Comparison of ENCODE assay signal across 28 cellular contexts in the genomic region with DNA sequence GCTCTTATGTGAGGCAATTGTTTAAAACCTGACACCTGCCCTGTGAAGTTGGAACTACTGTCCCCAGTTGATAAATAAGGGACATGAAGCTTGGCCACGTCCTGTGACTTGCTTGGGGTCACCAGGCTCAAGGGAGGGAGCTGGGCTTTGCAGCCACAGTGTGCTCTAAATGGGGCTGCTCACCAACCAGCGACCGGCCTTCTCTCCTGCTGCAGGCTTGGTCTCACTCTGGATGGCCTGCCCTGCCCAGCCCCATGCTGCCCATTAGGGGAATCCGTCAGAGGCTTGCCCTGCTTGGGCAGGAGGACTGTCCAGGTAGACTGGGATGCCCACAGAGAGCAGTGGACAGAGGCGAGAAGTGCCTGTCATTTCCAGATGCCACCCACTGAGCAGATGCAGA. TPM values are rescaled to one million over a fixed set of nuclear protein-coding genes. Genes with fewer than 3 reads are reported as not detected.
DNase-seq lines count a peak whose midpoint lies in the region; ATAC-seq and TF ChIP-seq lines count a peak whose summit lies in the region.
"Had no signal": no experiment of that assay in that cellular context is flagged by ENCODE, and none has a peak within 500 bp of the region (broad histone marks: within the 10 kb centered on the region; RNA-seq: fewer than 3 reads in every experiment).

No MANE protein-coding gene starts in this region.

- no peak for DNase-seq in activated T-cell treated with anti-CD3 and anti-CD28 coated beads, Interleukin-2, amount 50 U/mL, for 72 hours
- DNase-seq in activated T-cell treated with anti-CD3 and anti-CD28 coated beads for 4 hours (no peak), sigmoid colon (peak; percentile 55), smooth muscle cell (lab: John Stamatoyannopoulos, UW; ENCODE audit: unreplicated experiment) (no peak), germinal center (ENCODE audit: low spot score) (no peak)
- DNase-seq in central memory CD8-positive, alpha-beta T cell (ENCODE audit: low spot score in 2 of 2) = no peak
- DNase-seq: ACHN; activated CD4-positive, alpha-beta T cell treated with anti-CD3 and anti-CD28 coated beads for 1 hour; activated CD8-positive, alpha-beta memory T cell treated with anti-CD3 and anti-CD28 coated beads, Interleukin-2, amount 50 U/mL, for 48 hours; activated gamma-delta T cell; adrenal gland; DMS 273 treated with DMSO at 0.1 percent for 48 hours; heart left ventricle; mesenchymal stem cell; NCI-H446 treated with DMSO at 0.1 percent for 48 hours; OCI-M1; SHP77 treated with DMSO at 0.1 percent for 48 hours; small intestine; testis had no signal

- no peak for TF ChIP-seq POLR2A in sigmoid colon (IDR thresholded peaks at IDR 0.05)

- H2AFZ ChIP-seq in smooth muscle cell (ENCODE audit: low read depth) = no peak overlapping the region

- TF ChIP-seq CTCF in sigmoid colon (IDR thresholded peaks at IDR 0.05) (no peak), smooth muscle cell (IDR thresholded peaks at IDR 0.05; ENCODE audit: borderline replicate concordance, insufficient read depth, poor library complexity, severe bottlenecking) (no peak)

- peak overlapping the region; percentile 92 to 95 for H3K4me3 Mint-ChIP-seq in activated T-cell treated with anti-CD3 and anti-CD28 coated beads, Interleukin-2, amount 50 U/mL, for 72 hours
- peak overlapping the region in 2 of 4 donors; percentile 39 to 68 for H3K4me3 Mint-ChIP-seq in IgD-negative memory B cell
- H3K4me3 Mint-ChIP-seq in central memory CD8-positive, alpha-beta T cell = peak overlapping the region; percentile 89

- no peak for ATAC-seq in activated T-cell treated with anti-CD3 and anti-CD28 coated beads, Interleukin-2, amount 50 U/mL, for 72 hours (replicated peaks in 1 of 2)
- no peak for ATAC-seq in central memory CD8-positive, alpha-beta T cell (replicated peaks; ENCODE audit: extremely low read depth, poor library complexity, severe bottlenecking)
- ATAC-seq in HG03442 (IDR thresholded peaks at IDR 0.05; ENCODE audit: unreplicated experiment) = no peak
- ATAC-seq: heart left ventricle had no signal

- H3K4me3 ChIP-seq in sigmoid colon (no peak overlapping the region), smooth muscle cell (no peak overlapping the region)
- H3K4me3 ChIP-seq: vagina had no signal

- no peak overlapping the region for H3K27ac Mint-ChIP-seq in activated T-cell treated with anti-CD3 and anti-CD28 coated beads, Interleukin-2, amount 50 U/mL, for 72 hours
- peak overlapping the region in 2 of 3 donors; percentile 39 to 97 for H3K27ac Mint-ChIP-seq in IgD-negative memory B cell
- no peak overlapping the region for H3K27ac Mint-ChIP-seq in central memory CD8-positive, alpha-beta T cell (ENCODE audit: low read depth)

- no peaks in the 10 kb centered on the region for H3K79me2 ChIP-seq in smooth muscle cell (ENCODE audit: low read depth)

- H3F3A ChIP-seq in smooth muscle cell (ENCODE audit: low read depth) = no peaks in the 10 kb centered on the region

- H3K4me1 Mint-ChIP-seq in activated T-cell treated with anti-CD3 and anti-CD28 coated beads, Interleukin-2, amount 50 U/mL, for 72 hours (ENCODE audit: low read depth) = peaks cover 19% of the 10 kb centered on the region
- H3K4me1 Mint-ChIP-seq in IgD-negative memory B cell = peaks cover 14 to 19% (median 18%) of the 10 kb centered on the region in 3 donors
- H3K4me1 Mint-ChIP-seq in central memory CD8-positive, alpha-beta T cell = peaks cover 8% of the 10 kb centered on the region

- no peaks in the 10 kb centered on the region for H3K36me3 Mint-ChIP-seq in activated T-cell treated with anti-CD3 and anti-CD28 coated beads, Interleukin-2, amount 50 U/mL, for 72 hours (ENCODE audit: insufficient read depth in 2 of 2)
- no peaks in the 10 kb centered on the region for H3K36me3 Mint-ChIP-seq in IgD-negative memory B cell
- peaks cover 10% of the 10 kb centered on the region for H3K36me3 Mint-ChIP-seq in central memory CD8-positive, alpha-beta T cell (ENCODE audit: insufficient read depth)
- H3K36me3 Mint-ChIP-seq: brain had no signal

- H3K9me3 Mint-ChIP-seq in activated T-cell treated with anti-CD3 and anti-CD28 coated beads, Interleukin-2, amount 50 U/mL, for 72 hours = no peaks in the 10 kb centered on the region
- H3K9me3 Mint-ChIP-seq in IgD-negative memory B cell = no peaks in the 10 kb centered on the region
- no peaks in the 10 kb centered on the region for H3K9me3 Mint-ChIP-seq in central memory CD8-positive, alpha-beta T cell
- H3K9me3 Mint-ChIP-seq: brain had no signal

- peaks cover 0 to 19% (median 16%) of the 10 kb centered on the region in 4 donors for H3K4me1 ChIP-seq in sigmoid colon
- peaks cover 5% of the 10 kb centered on the region for H3K4me1 ChIP-seq in smooth muscle cell (ENCODE audit: low read depth)

- no peaks in the 10 kb centered on the region for H3K9me3 ChIP-seq in sigmoid colon
- no peaks in the 10 kb centered on the region for H3K9me3 ChIP-seq in smooth muscle cell (replicated peaks; ENCODE audit: low read depth)
- H3K9me3 ChIP-seq: adrenal gland, heart left ventricle, testis, vagina had no signal

- no peak overlapping the region for H3K4me2 ChIP-seq in smooth muscle cell

- H3K27me3 ChIP-seq in sigmoid colon (no peaks in the 10 kb centered on the region), smooth muscle cell (ENCODE audit: low read depth) (no peaks in the 10 kb centered on the region)
- H3K27me3 ChIP-seq: adrenal gland, heart left ventricle, testis, vagina had no signal

- 84 to 89% methylated on average over 5 of the region's 5 CpGs for WGBS in sigmoid colon, 2 donors
- WGBS in smooth muscle cell (ENCODE audit: low lambda C conversion rate) = 85% methylated on average over 5 of the region's 5 CpGs

- intact Hi-C loops in sigmoid colon (cut with DNase I) = loop anchor here (10.0 kb wide), 1 partner anchor 484 kb away; a partner anchor contains a TSS

- H3K27ac ChIP-seq in sigmoid colon = no peak overlapping the region
- no peak overlapping the region for H3K27ac ChIP-seq in smooth muscle cell (ENCODE audit: low read depth)
- H3K27ac ChIP-seq: adrenal gland, epithelial cell of prostate, heart left ventricle, testis, vagina had no signal

- H3K27me3 Mint-ChIP-seq in activated T-cell treated with anti-CD3 and anti-CD28 coated beads, Interleukin-2, amount 50 U/mL, for 72 hours (ENCODE audit: low read depth) = no peaks in the 10 kb centered on the region
- H3K27me3 Mint-ChIP-seq in IgD-negative memory B cell = no peaks in the 10 kb centered on the region
- no peaks in the 10 kb centered on the region for H3K27me3 Mint-ChIP-seq in central memory CD8-positive, alpha-beta T cell

- TF ChIP-seq EP300 in sigmoid colon (IDR thresholded peaks at IDR 0.05) = no peak

- no peaks in the 10 kb centered on the region for H4K20me1 ChIP-seq in smooth muscle cell (ENCODE audit: low read depth)

- no peak overlapping the region for H3K9ac ChIP-seq in smooth muscle cell (ENCODE audit: low read depth)

- no peaks in the 10 kb centered on the region for H3K36me3 ChIP-seq in sigmoid colon
- no peaks in the 10 kb centered on the region for H3K36me3 ChIP-seq in smooth muscle cell (ENCODE audit: low read depth)
- H3K36me3 ChIP-seq: adrenal gland, vagina had no signal

RNA-seq across cellular contexts. Expression of a gene that starts 1.3 kb away (rescaled TPM):
- total RNA-seq in activated T-cell treated with anti-CD3 and anti-CD28 coated beads, Interleukin-2, amount 50 U/mL, for 72 hours = 10 to 100 TPM; 15.7 to 16.8 TPM
- polyA plus RNA-seq in IgD-negative memory B cell (12.3 TPM), sigmoid colon (10 to 100 TPM; 16.8 to 22.2 (median 20.1) TPM), smooth muscle cell (15.3 and 16.3 TPM in 2 replicates)
- total RNA-seq in sigmoid colon (10 to 100 TPM in 2 of 4 donors, 1 to 10 TPM in 2; 2.8 to 15.0 (median 10.7) TPM), smooth muscle cell (7.6 and 102 TPM in 2 replicates)

RNA-seq across cellular contexts. Expression of a gene that starts 20.9 kb away (rescaled TPM):
- total RNA-seq in activated T-cell treated with anti-CD3 and anti-CD28 coated beads, Interleukin-2, amount 50 U/mL, for 72 hours = under 1 TPM in 1 of 2 donors, not detected in 1; 0.69 TPM
- polyA plus RNA-seq in IgD-negative memory B cell (not detected), sigmoid colon (1 to 10 TPM in 1 of 3 donors, under 1 TPM in 2; 0.42 to 1.2 (median 0.69) TPM), smooth muscle cell (0.83 TPM in 1 of 2 replicates, not detected in the other)
- total RNA-seq in sigmoid colon (1 to 10 TPM in 2 of 4 donors, under 1 TPM in 1, not detected in 1; 0.71 to 1.4 (median 1.1) TPM), smooth muscle cell (1.0 TPM in 1 of 2 replicates, not detected in the other)
- total RNA-seq: chondrocyte, M059J, myocyte, renal cortical epithelial cell, vagina had no signal
- polyA plus RNA-seq: heart left ventricle had no signal

RNA-seq across cellular contexts. Expression of a gene that starts 30.1 kb away (rescaled TPM):
- total RNA-seq in activated T-cell treated with anti-CD3 and anti-CD28 coated beads, Interleukin-2, amount 50 U/mL, for 72 hours = 10 to 100 TPM; 66.7 to 78.8 TPM
- polyA plus RNA-seq in IgD-negative memory B cell (44.8 TPM), sigmoid colon (100 to 1,000 TPM in 1 of 3 donors, 10 to 100 TPM in 2; 69.7 to 115 (median 71.0) TPM), smooth muscle cell (117 and 118 TPM in 2 replicates)
- total RNA-seq in sigmoid colon (10 to 100 TPM; 30.6 to 44.2 (median 36.9) TPM), smooth muscle cell (64.7 and 86.1 TPM in 2 replicates)

RNA-seq across cellular contexts. Expression of a gene that starts 43.4 kb away (rescaled TPM):
- total RNA-seq in activated T-cell treated with anti-CD3 and anti-CD28 coated beads, Interleukin-2, amount 50 U/mL, for 72 hours = 10 to 100 TPM; 26.4 to 27.1 TPM
- polyA plus RNA-seq in IgD-negative memory B cell = 37.5 TPM
- 10 to 100 TPM; 16.4 to 22.4 (median 20.3) TPM for total RNA-seq in sigmoid colon
- 10 to 100 TPM in 2 of 3 donors, 1 to 10 TPM in 1; 9.6 to 24.6 (median 12.9) TPM for polyA plus RNA-seq in sigmoid colon
- 18.6 and 27.6 TPM in 2 replicates for total RNA-seq in smooth muscle cell
- polyA plus RNA-seq in smooth muscle cell = 30.0 and 35.2 TPM in 2 replicates

RNA-seq across cellular contexts. Expression of a gene that starts 45.8 kb away (rescaled TPM):
- 10 to 100 TPM; 25.7 to 30.2 TPM for total RNA-seq in activated T-cell treated with anti-CD3 and anti-CD28 coated beads, Interleukin-2, amount 50 U/mL, for 72 hours
- polyA plus RNA-seq in IgD-negative memory B cell = 7.6 TPM
- total RNA-seq in sigmoid colon = 10 to 100 TPM; 11.2 to 19.1 (median 16.1) TPM
- 10 to 100 TPM in 2 of 3 donors, 1 to 10 TPM in 1; 8.3 to 23.3 (median 10.8) TPM for polyA plus RNA-seq in sigmoid colon
- total RNA-seq in smooth muscle cell = 8.2 and 14.2 TPM in 2 replicates
- polyA plus RNA-seq in smooth muscle cell = 15.2 and 23.1 TPM in 2 replicates

Comparison
In these comparisons a context has a peak if more than half of its experiments do, and no peak if none do; other contexts are left out.
1. H3K27ac Mint-ChIP-seq: peak in IgD-negative memory B cell (2 of 3); none in activated T-cell treated with anti-CD3 and anti-CD28 coated beads, Interleukin-2, amount 50 U/mL, for 72 hours (single experiment) and central memory CD8-positive, alpha-beta T cell (single experiment).